ENCODE assay signal across 13 cellular contexts in the genomic region with DNA sequence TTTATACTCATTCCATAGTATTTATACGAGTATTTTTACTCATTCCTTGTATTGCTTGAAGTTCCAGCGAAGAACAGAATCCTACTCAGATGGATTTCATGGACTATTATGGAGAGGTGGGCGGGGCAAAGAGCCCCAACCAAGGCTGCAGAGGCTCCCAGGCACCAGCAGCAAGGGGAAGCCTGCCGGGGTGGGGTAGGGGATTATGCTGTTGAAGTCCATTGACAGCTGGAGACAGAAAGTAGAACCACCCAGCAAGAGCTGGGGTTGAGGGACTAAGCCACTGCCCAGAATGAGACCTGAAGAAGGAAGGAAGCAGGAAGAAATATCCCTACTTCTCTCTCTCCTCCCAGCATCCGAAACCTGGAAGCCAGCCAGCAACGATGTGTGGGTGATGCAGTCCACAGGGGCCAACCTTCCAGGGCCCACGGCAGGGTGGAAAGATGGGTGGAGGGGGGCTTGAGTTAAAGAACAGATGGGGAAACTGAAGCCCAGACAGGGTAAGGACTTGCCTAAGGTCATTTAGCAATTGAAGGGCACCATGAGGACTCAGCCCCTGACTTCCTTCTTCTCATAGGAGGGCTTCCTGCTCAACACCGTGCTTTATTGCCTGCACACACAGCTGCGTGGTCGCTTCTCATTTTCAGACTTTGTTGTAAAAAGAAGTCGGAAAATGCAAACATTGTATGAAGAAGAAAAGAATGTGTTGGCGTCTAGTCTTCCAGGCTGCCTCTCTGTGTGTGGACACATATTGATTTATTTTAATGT. TPM values are rescaled to one million over a fixed set of nuclear protein-coding genes. Genes with fewer than 3 reads are reported as not detected.
DNase-seq lines count a peak whose midpoint lies in the region; ATAC-seq and TF ChIP-seq lines count a peak whose summit lies in the region.
"Had no signal": no experiment of that assay in that cellular context is flagged by ENCODE, and none has a peak within 500 bp of the region (broad histone marks: within the 10 kb centered on the region; RNA-seq: fewer than 3 reads in every experiment).

No MANE protein-coding gene starts in this region.

- H3K27me3 ChIP-seq in SJCRH30 (no peaks in the 10 kb centered on the region), osteoblast (ENCODE audit: insufficient read depth, low read length) (peaks cover 12% of the 10 kb centered on the region)

- H4K20me1 ChIP-seq in osteoblast (ENCODE audit: insufficient read depth, low read length), result no peaks in the 10 kb centered on the region

- DNase-seq in EH (ENCODE audit: low read depth) (peak; percentile 19), Kasumi-1 (lab: John Stamatoyannopoulos, UW) (peak; percentile 17 to 43), SJCRH30 (peak; percentile 99), osteoblast (ENCODE audit: insufficient read length, low spot score, missing footprints) (no peak), T-helper 1 cell (no peak), H4 (ENCODE audit: low spot score) (no peak)
- DNase-seq: activated CD4-positive, alpha-beta T cell treated with anti-CD3 and anti-CD28 coated beads, Interleukin-2, amount 50 U/mL, for 4 hours; heart left ventricle; nephron progenitor cell had no signal

- H3K4me1 ChIP-seq in SJCRH30 (peaks cover 35% of the 10 kb centered on the region), osteoblast (ENCODE audit: insufficient read depth, low read length) (no peaks in the 10 kb centered on the region)

- H3K36me3 ChIP-seq in SJCRH30 (no peaks in the 10 kb centered on the region), osteoblast (ENCODE audit: insufficient read depth, low read length) (no peaks in the 10 kb centered on the region)
- H3K36me3 ChIP-seq: heart left ventricle had no signal

- no peak overlapping the region for H3K4me2 ChIP-seq in osteoblast (ENCODE audit: insufficient read depth, low read length)
- H3K4me2 ChIP-seq: KMS-11 had no signal

- no peak for TF ChIP-seq CTCF in osteoblast (IDR thresholded peaks at IDR 0.05; ENCODE audit: extremely low read depth, low read depth, low read length)

- peak overlapping the region; percentile 40 for H3K4me3 ChIP-seq in SJCRH30
- no peak overlapping the region for H3K4me3 ChIP-seq in osteoblast (ENCODE audit: insufficient read depth, low read length)
- H3K4me3 ChIP-seq: heart left ventricle had no signal

- peak overlapping the region; percentile 63 for H3K27ac ChIP-seq in SJCRH30
- H3K27ac ChIP-seq in osteoblast (ENCODE audit: low read depth, low read length), result no peak overlapping the region
- H3K27ac ChIP-seq: heart left ventricle, KMS-11 had no signal

- H3K9me3 ChIP-seq in SJCRH30 (replicated peaks) (no peaks in the 10 kb centered on the region), osteoblast (ENCODE audit: low read depth, low read length) (no peaks in the 10 kb centered on the region)
- H3K9me3 ChIP-seq: heart left ventricle had no signal

- H3K79me2 ChIP-seq in osteoblast (ENCODE audit: insufficient read depth, low read length), result no peaks in the 10 kb centered on the region

- peak overlapping the region; percentile 17 for H2AFZ ChIP-seq in osteoblast (ENCODE audit: low read length)

- ATAC-seq in GM21360 (IDR thresholded peaks at IDR 0.05; ENCODE audit: unreplicated experiment), result no peak
- ATAC-seq: left lobe of liver had no signal

RNA-seq across cellular contexts. Expression of a gene that starts 18.3 kb away (rescaled TPM):
- not detected in 2 replicates for total RNA-seq in SJCRH30 (2014; rRNA removed; shearing (Covaris generic))
- total RNA-seq in osteoblast, result not detected in 2 replicates
- not detected in 2 replicates for total RNA-seq in H4 (2014; rRNA removed; shearing (Covaris generic))
- total RNA-seq: heart left ventricle, left lobe of liver, NCI-H460 had no signal

Comparison
In these comparisons a context has a peak if more than half of its experiments do, and no peak if none do; other contexts are left out.
1. DNase-seq: peak in EH (single experiment), Kasumi-1 (2 of 2) and SJCRH30 (2 of 2); none in osteoblast (single experiment), T-helper 1 cell (0 of 5) and H4 (single experiment).